1 cellular context compared by ENCODE assay signal in genomic region chr12:77064891-77065360, GRCh38.
A peak's percentile ranks its signal among the peaks of the same experiment; 100 is the strongest.
TF ChIP-seq lines count a peak whose summit lies in the region.

No MANE protein-coding gene starts in this region.

TF ChIP-seq in HepG2, 621 proteins besides CTCF, POLR2A, EP300 and RAD21 (continued from another document and continues in another):
- no peak for TF ChIP-seq HNF4G (IDR thresholded peaks at IDR 0.05; ENCODE audit: borderline replicate concordance, low read depth, low read length)
- no peak for TF ChIP-seq HNF4G (CRISPR knock-in tag; IDR thresholded peaks at IDR 0.05; ENCODE audit: borderline replicate concordance, low read depth)
- TF ChIP-seq MXD1 (CRISPR knock-in tag; IDR thresholded peaks at IDR 0.05): peak; percentile 69
- no peak for TF ChIP-seq MED1 (CRISPR knock-in tag; IDR thresholded peaks at IDR 0.05)
- no peak for TF ChIP-seq ZNF674 (CRISPR knock-in tag; IDR thresholded peaks at IDR 0.05; ENCODE audit: low read depth)
- no peak for TF ChIP-seq ZNF503 (CRISPR knock-in tag; IDR thresholded peaks at IDR 0.05)
- TF ChIP-seq SP4 (CRISPR knock-in tag; IDR thresholded peaks at IDR 0.05): no peak
- TF ChIP-seq ZNF576 (CRISPR knock-in tag; IDR thresholded peaks at IDR 0.05): peak; percentile 34; the same call in 1 of the 2 replicates
- TF ChIP-seq ZNF788 (CRISPR knock-in tag; IDR thresholded peaks at IDR 0.05; ENCODE audit: borderline replicate concordance): no peak
- no peak for TF ChIP-seq ZNF800 (CRISPR knock-in tag; IDR thresholded peaks at IDR 0.05)
- no peak for TF ChIP-seq SAP130 (CRISPR knock-in tag; IDR thresholded peaks at IDR 0.05; ENCODE audit: low read depth)
- 0 out of 2 replicates have a peak, but pooled peaks have one; percentile 15 for TF ChIP-seq PATZ1 (CRISPR knock-in tag; IDR thresholded peaks at IDR 0.05)
- no peak for TF ChIP-seq HHEX (CRISPR knock-in tag; IDR thresholded peaks at IDR 0.05)
- no peak for TF ChIP-seq ZNF296 (CRISPR knock-in tag; conservative IDR thresholded peaks at IDR 0.05)
- no peak for TF ChIP-seq KAT7 (CRISPR knock-in tag; IDR thresholded peaks at IDR 0.05; ENCODE audit: borderline replicate concordance)
- 0 out of 2 replicates have a peak, but pooled peaks have one; percentile 33 for TF ChIP-seq YEATS2 (CRISPR knock-in tag; IDR thresholded peaks at IDR 0.05; ENCODE audit: borderline replicate concordance)
- no peak for TF ChIP-seq ELF1 (CRISPR knock-in tag; IDR thresholded peaks at IDR 0.05)
- peak; percentile 50; the same call in 1 of the 2 replicates for TF ChIP-seq NR0B2 (CRISPR knock-in tag; IDR thresholded peaks at IDR 0.05)
- TF ChIP-seq RFX1 (IDR thresholded peaks at IDR 0.05): no peak
- no peak for TF ChIP-seq ZNF792 (CRISPR knock-in tag; IDR thresholded peaks at IDR 0.05)
- TF ChIP-seq HIVEP1 (CRISPR knock-in tag; IDR thresholded peaks at IDR 0.05): peak; percentile 49; the same call in 1 of the 2 replicates
- no peak for TF ChIP-seq THAP11 (CRISPR knock-in tag; IDR thresholded peaks at IDR 0.05)
- no peak for TF ChIP-seq ZNF205 (CRISPR knock-in tag; IDR thresholded peaks at IDR 0.05)
- no peak for TF ChIP-seq TRAFD1 (CRISPR knock-in tag; IDR thresholded peaks at IDR 0.05; ENCODE audit: borderline replicate concordance)
- TF ChIP-seq ZNF24 (IDR thresholded peaks at IDR 0.05): no peak
- TF ChIP-seq ZFP36L2 (CRISPR knock-in tag; IDR thresholded peaks at IDR 0.05): no peak
- no peak for TF ChIP-seq SNAPC5 (CRISPR knock-in tag; IDR thresholded peaks at IDR 0.05; ENCODE audit: borderline replicate concordance)
- no peak for TF ChIP-seq ZNF530 (CRISPR knock-in tag; IDR thresholded peaks at IDR 0.05; ENCODE audit: low read depth)
- TF ChIP-seq ZNF672 (CRISPR knock-in tag; IDR thresholded peaks at IDR 0.05): no peak
- TF ChIP-seq KDM3A (CRISPR knock-in tag; IDR thresholded peaks at IDR 0.05; ENCODE audit: low read depth): no peak
- no peak for TF ChIP-seq ZFP90 (CRISPR knock-in tag; IDR thresholded peaks at IDR 0.05; ENCODE audit: borderline replicate concordance)
- no peak for TF ChIP-seq ZNF878 (CRISPR knock-in tag; IDR thresholded peaks at IDR 0.05)
- TF ChIP-seq ZNF432 (CRISPR knock-in tag; IDR thresholded peaks at IDR 0.05; ENCODE audit: borderline replicate concordance): no peak
- TF ChIP-seq ZNF775 (CRISPR knock-in tag; IDR thresholded peaks at IDR 0.05; ENCODE audit: borderline replicate concordance): no peak
- TF ChIP-seq BATF2 (CRISPR knock-in tag; IDR thresholded peaks at IDR 0.05): 0 out of 2 replicates have a peak, but pooled peaks have one; percentile 83
- no peak for TF ChIP-seq SAFB2 (CRISPR knock-in tag; IDR thresholded peaks at IDR 0.05; ENCODE audit: borderline replicate concordance, low read depth)
- 0 out of 2 replicates have a peak, but pooled peaks have one; percentile 23 for TF ChIP-seq BCL6 (CRISPR knock-in tag; IDR thresholded peaks at IDR 0.05)
- TF ChIP-seq FIP1L1 (IDR thresholded peaks at IDR 0.05; ENCODE audit: borderline replicate concordance, insufficient read depth, low read depth, low read length): no peak
- no peak for TF ChIP-seq DDIT3 (CRISPR knock-in tag; IDR thresholded peaks at IDR 0.05)
- TF ChIP-seq REST (IDR thresholded peaks at IDR 0.05; ENCODE audit: borderline replicate concordance in 1 of 2, low read depth in 1 of 2, low read length in 2 of 2): no peak
- TF ChIP-seq ZNF605 (CRISPR knock-in tag; IDR thresholded peaks at IDR 0.05): no peak
- no peak for TF ChIP-seq ZNF549 (CRISPR knock-in tag; IDR thresholded peaks at IDR 0.05)
- 0 out of 2 replicates have a peak, but pooled peaks have one; percentile 44 for TF ChIP-seq ARHGAP35 (CRISPR knock-in tag; IDR thresholded peaks at IDR 0.05; ENCODE audit: borderline replicate concordance)
- TF ChIP-seq ZBTB43 (CRISPR knock-in tag; conservative IDR thresholded peaks at IDR 0.05): no peak
- TF ChIP-seq PAF1 (CRISPR knock-in tag; IDR thresholded peaks at IDR 0.05): no peak
- no peak for TF ChIP-seq ZKSCAN5 (CRISPR knock-in tag; IDR thresholded peaks at IDR 0.05)
- no peak for TF ChIP-seq ZNF143 (CRISPR knock-in tag; IDR thresholded peaks at IDR 0.05)
- no peak for TF ChIP-seq GABPB1 (CRISPR knock-in tag; IDR thresholded peaks at IDR 0.05)
- TF ChIP-seq GZF1 (CRISPR knock-in tag; IDR thresholded peaks at IDR 0.05): no peak
- TF ChIP-seq ZNF235 (CRISPR knock-in tag; IDR thresholded peaks at IDR 0.05; ENCODE audit: borderline replicate concordance): no peak
- no peak for TF ChIP-seq FOXO1 (CRISPR knock-in tag; IDR thresholded peaks at IDR 0.05)
- TF ChIP-seq ARID2 (CRISPR knock-in tag; IDR thresholded peaks at IDR 0.05; ENCODE audit: borderline replicate concordance): no peak
- TF ChIP-seq ZMYM4 (CRISPR knock-in tag; IDR thresholded peaks at IDR 0.05): no peak
- 0 out of 2 replicates have a peak, but pooled peaks have one; percentile 11 for TF ChIP-seq CBFB (CRISPR knock-in tag; IDR thresholded peaks at IDR 0.05)
- TF ChIP-seq CCDC6 (CRISPR knock-in tag; IDR thresholded peaks at IDR 0.05): no peak
- 0 out of 2 replicates have a peak, but pooled peaks have one; percentile 14 for TF ChIP-seq ZNF562 (CRISPR knock-in tag; IDR thresholded peaks at IDR 0.05; ENCODE audit: borderline replicate concordance)
- TF ChIP-seq MAX (IDR thresholded peaks at IDR 0.05): peak; percentile 34; the same call in 1 of the 2 replicates
